ENCODE assay signal across 14 cellular contexts in genomic region chr11:62502030-62502730, GRCh38. TPM values are rescaled to one million over a fixed set of nuclear protein-coding genes. Genes with fewer than 3 reads are reported as not detected.
A peak's percentile ranks its signal among the peaks of the same experiment; 100 is the strongest.
DNase-seq lines count a peak whose midpoint lies in the region; TF ChIP-seq lines count a peak whose summit lies in the region.
"Had no signal": no experiment of that assay in that cellular context is flagged by ENCODE, and none has a peak within 500 bp of the region (broad histone marks: within the 10 kb centered on the region; RNA-seq: fewer than 3 reads in every experiment).

No MANE protein-coding gene starts in this region.

- H3K9me3 Mint-ChIP-seq in activated naive CD4-positive, alpha-beta T cell treated with anti-CD3 and anti-CD28 coated beads for 36 hours: no peaks in the 10 kb centered on the region
- H3K9me3 Mint-ChIP-seq: activated B cell treated with CpG ODN at 0.5 μM for 24 hours, immature natural killer cell had no signal

- H3K36me3 Mint-ChIP-seq in activated naive CD4-positive, alpha-beta T cell treated with anti-CD3 and anti-CD28 coated beads for 36 hours (ENCODE audit: low read depth): no peaks in the 10 kb centered on the region
- H3K36me3 Mint-ChIP-seq: immature natural killer cell had no signal

- no peaks in the 10 kb centered on the region for H3K36me3 ChIP-seq in MG63
- H3K36me3 ChIP-seq in mesendoderm (ENCODE audit: control insufficient read depth, insufficient read depth, low read length): no peaks in the 10 kb centered on the region
- no peaks in the 10 kb centered on the region for H3K36me3 ChIP-seq in suprapubic skin

- no peak overlapping the region for H3K56ac ChIP-seq in mesendoderm (ENCODE audit: low read length)

- H2BK120ac ChIP-seq in mesendoderm (ENCODE audit: low read depth, low read length): no peak overlapping the region

- H3K23ac ChIP-seq in mesendoderm (ENCODE audit: low read length): no peak overlapping the region

- H4K8ac ChIP-seq in mesendoderm (ENCODE audit: low read depth, low read length): no peak overlapping the region

- CTCF ChIA-PET in activated naive CD4-positive, alpha-beta T cell treated with anti-CD3 and anti-CD28 coated beads for 36 hours (lab: Charles Lee): no interaction called here

- H3K27me3 ChIP-seq in MG63 (no peaks in the 10 kb centered on the region), mesendoderm (ENCODE audit: insufficient read depth, low read length, poor library complexity) (no peaks in the 10 kb centered on the region), suprapubic skin (no peaks in the 10 kb centered on the region)

- H3K27ac ChIP-seq in coronary artery (peak overlapping the region; percentile 9 to 50), mesendoderm (ENCODE audit: low read depth, low read length) (no peak overlapping the region), suprapubic skin (peak overlapping the region; percentile 85)
- H3K27ac ChIP-seq: SK-N-MC had no signal

- H3K4me3 ChIP-seq in MG63 (no peak overlapping the region), coronary artery (no peak overlapping the region), mesendoderm (ENCODE audit: low read length) (no peak overlapping the region), suprapubic skin (no peak overlapping the region)
- H3K4me3 ChIP-seq: SK-N-MC had no signal

- no peak overlapping the region for H4K5ac ChIP-seq in mesendoderm (ENCODE audit: low read length)

- TF ChIP-seq EP300 in suprapubic skin (IDR thresholded peaks at IDR 0.05): no peak

- H2BK15ac ChIP-seq in mesendoderm (replicated peaks; ENCODE audit: low read depth): no peak overlapping the region

- DNase-seq in MG63 (peak; percentile 23), coronary artery (ENCODE audit: low spot score) (no peak), mesendoderm (no peak), suprapubic skin (ENCODE audit: low spot score in 2 of 2) (no peak), globus pallidus (ENCODE audit: low spot score) (no peak), LoVo (ENCODE audit: low spot score) (no peak), NCI-H82 (lab: John Stamatoyannopoulos, UW) (no peak)
- no peak for DNase-seq in activated naive CD4-positive, alpha-beta T cell treated with anti-CD3 and anti-CD28 coated beads for 36 hours
- DNase-seq: activated B cell treated with CpG ODN at 0.5 μM for 24 hours; activated T-cell treated with anti-CD3 and anti-CD28 coated beads, Interleukin-2, amount 50 U/mL, for 1 hour; immature natural killer cell; NCI-H1417 treated with DMSO at 0.1 percent for 48 hours; stimulated activated naive CD4-positive, alpha-beta T cell had no signal

- H3K4me1 Mint-ChIP-seq in activated naive CD4-positive, alpha-beta T cell treated with anti-CD3 and anti-CD28 coated beads for 36 hours (ENCODE audit: low read depth): no peaks in the 10 kb centered on the region
- H3K4me1 Mint-ChIP-seq: activated B cell treated with CpG ODN at 0.5 μM for 24 hours had no signal

- H3K27me3 Mint-ChIP-seq in activated naive CD4-positive, alpha-beta T cell treated with anti-CD3 and anti-CD28 coated beads for 36 hours (ENCODE audit: low read depth): peaks cover 15% of the 10 kb centered on the region

- H3K79me1 ChIP-seq in mesendoderm (ENCODE audit: low read length): no peaks in the 10 kb centered on the region

- no peak overlapping the region for H2BK5ac ChIP-seq in mesendoderm (ENCODE audit: low read length)

- no peak for TF ChIP-seq CTCF in coronary artery (IDR thresholded peaks at IDR 0.05)
- no peak for TF ChIP-seq CTCF in suprapubic skin (IDR thresholded peaks at IDR 0.05)

- TF ChIP-seq POLR2A in suprapubic skin (IDR thresholded peaks at IDR 0.05): no peak

- peak overlapping the region; percentile 2 for H3K18ac ChIP-seq in mesendoderm (ENCODE audit: low read length)

- WGBS in mesendoderm (ENCODE audit: extremely low coverage, insufficient coverage, low lambda C conversion rate): no CpG with 5 or more reads among the region's 10 CpGs
- WGBS in suprapubic skin: 34% methylated on average over 10 of the region's 10 CpGs

- no peak overlapping the region for H3K9ac ChIP-seq in mesendoderm (ENCODE audit: low read length)

- H3K79me2 ChIP-seq in mesendoderm (ENCODE audit: control insufficient read depth, insufficient read depth, low read length): no peaks in the 10 kb centered on the region

- no peak overlapping the region for H3K4ac ChIP-seq in mesendoderm (ENCODE audit: low read depth, low read length)

- no peak overlapping the region for H3K27ac Mint-ChIP-seq in activated naive CD4-positive, alpha-beta T cell treated with anti-CD3 and anti-CD28 coated beads for 36 hours
- H3K27ac Mint-ChIP-seq: activated B cell treated with CpG ODN at 0.5 μM for 24 hours had no signal

- no peak overlapping the region for H3K4me2 ChIP-seq in mesendoderm (ENCODE audit: low read length)

- no peaks in the 10 kb centered on the region for H3K9me3 ChIP-seq in MG63
- H3K9me3 ChIP-seq in suprapubic skin: no peaks in the 10 kb centered on the region

- H3K4me3 Mint-ChIP-seq in activated naive CD4-positive, alpha-beta T cell treated with anti-CD3 and anti-CD28 coated beads for 36 hours: no peak overlapping the region
- H3K4me3 Mint-ChIP-seq: activated B cell treated with CpG ODN at 0.5 μM for 24 hours, immature natural killer cell had no signal

- intact Hi-C loops in activated naive CD4-positive, alpha-beta T cell treated with anti-CD3 and anti-CD28 coated beads for 36 hours (cut with micrococcal nuclease): no loop called here

- no peak overlapping the region for H2AK5ac ChIP-seq in mesendoderm (ENCODE audit: low read length)

- peaks cover 5% of the 10 kb centered on the region for H3K4me1 ChIP-seq in mesendoderm (ENCODE audit: control insufficient read depth, low read depth, low read length)
- H3K4me1 ChIP-seq in suprapubic skin: peaks cover 95% of the 10 kb centered on the region

RNA-seq across cellular contexts. Expression of gene AHNAK, which starts 44.4 kb away (rescaled TPM):
- total RNA-seq in MG63 (2014; rRNA removed; shearing (Covaris generic); ENCODE audit: low replicate concordance): 110 and 122 TPM in 2 replicates
- polyA plus RNA-seq in mesendoderm (2013, experiment 1 of 2): 4.2 TPM
- 3.9 TPM for polyA plus RNA-seq in mesendoderm (2013, experiment 2 of 2)
- total RNA-seq in suprapubic skin: 1,000 to 10,000 TPM; 1,174 to 1,475 (median 1,322) TPM
- 1 to 10 TPM; 9.2 to 9.4 TPM for total RNA-seq in activated naive CD4-positive, alpha-beta T cell treated with anti-CD3 and anti-CD28 coated beads for 36 hours

Comparison
In these comparisons a context has a peak if more than half of its experiments do, and no peak if none do; other contexts are left out.
1. RNA of gene AHNAK, which starts 44.4 kb away (total RNA-seq): 1,174 to 1,475 TPM in suprapubic skin and 110 to 122 TPM in MG63; 9.2 to 9.4 TPM in activated naive CD4-positive, alpha-beta T cell treated with anti-CD3 and anti-CD28 coated beads for 36 hours; every median in the first group is over 10 times any median in the second.